ENCODE assay signal across 1 cellular context in genomic region chr16:11562411-11562810, GRCh38.
TF ChIP-seq lines count a peak whose summit lies in the region.

No MANE protein-coding gene starts in this region.

TF ChIP-seq in HEK293, 187 proteins besides CTCF, POLR2A, EP300 and RAD21 (continued from another document):
- TF ChIP-seq ZNF518A (tag by site-specific recombination; conservative IDR thresholded peaks at IDR 0.05; ENCODE audit: low read depth) = no peak
- TF ChIP-seq MZF1 (tag by site-specific recombination; IDR thresholded peaks at IDR 0.05; ENCODE audit: borderline replicate concordance) = no peak
- TF ChIP-seq ZNF398 (tag by site-specific recombination; IDR thresholded peaks at IDR 0.05) = no peak
- TF ChIP-seq ZNF175 (tag by site-specific recombination; IDR thresholded peaks at IDR 0.05) = no peak
- no peak for TF ChIP-seq BCL6B (tag by site-specific recombination; IDR thresholded peaks at IDR 0.05)
- TF ChIP-seq GFI1B (tag by site-specific recombination; IDR thresholded peaks at IDR 0.05) = no peak
- TF ChIP-seq ZXDB (tag by site-specific recombination; IDR thresholded peaks at IDR 0.05) = no peak
- TF ChIP-seq ZNF48 (tag by site-specific recombination; IDR thresholded peaks at IDR 0.05) = no peak
- TF ChIP-seq ZNF843 (tag by site-specific recombination; IDR thresholded peaks at IDR 0.05) = no peak
- no peak for TF ChIP-seq ZNF146 (tag by site-specific recombination; IDR thresholded peaks at IDR 0.05)
- TF ChIP-seq ZNF639 (tag by site-specific recombination; IDR thresholded peaks at IDR 0.05) = no peak
- TF ChIP-seq ZBTB21 (tag by site-specific recombination; IDR thresholded peaks at IDR 0.05) = no peak
- no peak for TF ChIP-seq ZNF416 (tag by site-specific recombination; IDR thresholded peaks at IDR 0.05)
- no peak for TF ChIP-seq KLF8 (tag by site-specific recombination; IDR thresholded peaks at IDR 0.05)
- no peak for TF ChIP-seq ZBTB49 (tag by site-specific recombination; IDR thresholded peaks at IDR 0.05; ENCODE audit: low read depth)
- no peak for TF ChIP-seq ZNF677 (tag by site-specific recombination; IDR thresholded peaks at IDR 0.05)
